ENCODE assay signal across 9 cellular contexts in the genomic region with DNA sequence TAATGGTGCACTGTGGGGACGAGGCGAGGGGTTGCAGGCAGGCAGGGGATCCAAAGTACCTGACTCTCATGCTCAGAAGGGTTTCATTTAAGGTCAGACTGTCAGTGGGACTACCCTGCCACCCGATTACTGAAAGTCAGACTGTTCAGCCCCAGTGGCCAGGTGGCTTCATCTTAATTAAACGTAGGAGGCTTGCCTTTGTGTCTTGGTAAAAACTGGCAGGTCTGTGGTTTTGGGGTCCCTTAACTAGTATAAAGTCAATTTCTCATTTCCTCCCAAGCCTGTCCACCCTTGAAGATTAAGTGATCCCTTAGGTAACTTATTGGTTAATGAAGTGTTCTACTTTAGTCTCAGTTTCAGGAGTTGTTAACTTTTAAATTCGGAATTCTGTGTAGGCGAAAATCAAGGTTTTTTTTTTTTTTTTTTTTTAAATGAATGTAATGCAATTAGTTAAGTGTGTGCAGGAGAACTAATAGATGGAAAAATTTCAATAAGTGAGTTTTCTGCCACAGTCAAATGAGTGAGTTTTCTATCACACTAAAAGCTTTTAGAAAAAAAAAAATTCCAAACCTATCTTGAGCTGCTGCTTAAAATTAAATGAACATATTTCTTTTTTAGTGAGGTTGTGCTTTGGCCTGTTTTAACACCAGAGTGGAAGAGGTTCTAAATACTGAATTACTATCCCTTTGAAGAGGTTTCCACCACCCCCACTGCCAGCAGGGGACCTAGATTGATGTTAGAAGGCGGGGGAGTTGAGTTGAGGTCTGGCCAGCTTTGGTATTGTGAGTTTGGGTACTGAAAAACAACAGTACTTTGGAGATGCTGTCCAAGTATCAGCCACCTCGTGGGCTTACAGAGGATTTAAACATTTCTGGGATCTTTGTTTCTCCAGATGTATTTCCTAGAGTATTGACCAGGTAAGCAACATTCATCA. TPM values are rescaled to one million over a fixed set of nuclear protein-coding genes. Genes with fewer than 3 reads are reported as not detected.
DNase-seq lines count a peak whose midpoint lies in the region; ATAC-seq and TF ChIP-seq lines count a peak whose summit lies in the region.
"Had no signal": no experiment of that assay in that cellular context is flagged by ENCODE, and none has a peak within 500 bp of the region (broad histone marks: within the 10 kb centered on the region; RNA-seq: fewer than 3 reads in every experiment).

No MANE protein-coding gene starts in this region.

- no TSS peak for BruUV-seq in Caco-2 (replicated peaks; lab: Mats Ljungman, UMichigan)

- ATAC-seq in GM18907 (IDR thresholded peaks at IDR 0.05; ENCODE audit: unreplicated experiment), result peak; percentile 84
- ATAC-seq in HG03521 (IDR thresholded peaks at IDR 0.05; ENCODE audit: unreplicated experiment), result peak; percentile 52
- no peak for ATAC-seq in left colon

- H3K36me3 Mint-ChIP-seq in Caco-2 (ENCODE audit: insufficient read depth, unreplicated experiment), result no peaks in the 10 kb centered on the region

- POLR2A ChIA-PET in Caco-2 (lab: Charles Lee), result no interaction called here

- H3K27ac ChIP-seq in osteoblast (ENCODE audit: low read depth, low read length), result no peak overlapping the region

- H2AFZ ChIP-seq in osteoblast (ENCODE audit: low read length), result no peak overlapping the region

- H3K27ac Mint-ChIP-seq in Caco-2 (ENCODE audit: unreplicated experiment), result no peak overlapping the region

- H3K4me1 Mint-ChIP-seq in Caco-2 (ENCODE audit: low read depth, unreplicated experiment), result peaks cover 11% of the 10 kb centered on the region

- H3K9me3 ChIP-seq in osteoblast (ENCODE audit: low read depth, low read length) (no peaks in the 10 kb centered on the region), Caco-2 (no peaks in the 10 kb centered on the region)

- H4K20me1 ChIP-seq in osteoblast (ENCODE audit: insufficient read depth, low read length), result no peaks in the 10 kb centered on the region

- DNase-seq in H7, result peak; percentile 15
- peak; percentile 46 for DNase-seq in osteoblast (ENCODE audit: insufficient read length, low spot score, missing footprints)
- DNase-seq in foreskin fibroblast, result no peak
- no peak for DNase-seq in effector CD8-positive, alpha-beta T cell (lab: John Stamatoyannopoulos, UW)
- no peak for DNase-seq in left colon
- DNase-seq in Caco-2, result no peak
- DNase-seq: NCI-H2171 had no signal

- no peaks in the 10 kb centered on the region for H3K79me2 ChIP-seq in osteoblast (ENCODE audit: insufficient read depth, low read length)

- H3K27me3 Mint-ChIP-seq in Caco-2 (ENCODE audit: insufficient read depth, unreplicated experiment), result no peaks in the 10 kb centered on the region

- TF ChIP-seq CTCF in osteoblast (IDR thresholded peaks at IDR 0.05; ENCODE audit: extremely low read depth, low read depth, low read length), result no peak
- no peak for TF ChIP-seq CTCF in foreskin fibroblast (IDR thresholded peaks at IDR 0.05; ENCODE audit: low read depth, low read length)
- TF ChIP-seq CTCF in Caco-2 (IDR thresholded peaks at IDR 0.05; ENCODE audit: insufficient read depth in 1 of 2, low read depth in 1 of 2, low read length in 1 of 2, severe bottlenecking in 1 of 2, unreplicated experiment in 1 of 2), result no peak

- no peaks in the 10 kb centered on the region for H3K9me3 Mint-ChIP-seq in Caco-2 (ENCODE audit: unreplicated experiment)

- H3K36me3 ChIP-seq in H7 (replicated peaks; ENCODE audit: control insufficient read depth, insufficient read depth, low read length) (no peaks in the 10 kb centered on the region), osteoblast (ENCODE audit: insufficient read depth, low read length) (no peaks in the 10 kb centered on the region), Caco-2 (ENCODE audit: control insufficient read depth, insufficient read depth, low read length) (no peaks in the 10 kb centered on the region)

- H3K4me3 ChIP-seq in H7 (ENCODE audit: insufficient read depth, low read depth, low read length) (no peak overlapping the region), osteoblast (ENCODE audit: insufficient read depth, low read length) (no peak overlapping the region), foreskin fibroblast (ENCODE audit: low read depth in 1 of 2, low read length in 2 of 2) (no peak overlapping the region), Caco-2 (ENCODE audit: low read depth, low read length) (no peak overlapping the region)

- intact Hi-C loops in left colon (cut with DNase I, micrococcal nuclease) (no loop called here), Caco-2 (cut with micrococcal nuclease; ENCODE audit: unreplicated experiment) (no loop called here)

- H3K27me3 ChIP-seq in H7 (ENCODE audit: control insufficient read depth, insufficient read depth, low read length), result no peaks in the 10 kb centered on the region
- no peaks in the 10 kb centered on the region for H3K27me3 ChIP-seq in osteoblast (ENCODE audit: insufficient read depth, low read length)
- H3K27me3 ChIP-seq in Caco-2 (replicated peaks; ENCODE audit: control insufficient read depth, insufficient read depth, low read length), result no peaks in the 10 kb centered on the region

- H3K4me3 Mint-ChIP-seq in Caco-2 (ENCODE audit: unreplicated experiment), result no peak overlapping the region

- H3K4me1 ChIP-seq in osteoblast (ENCODE audit: insufficient read depth, low read length) (peaks cover 13% of the 10 kb centered on the region), Caco-2 (peaks cover 8% of the 10 kb centered on the region)

- H3K4me2 ChIP-seq in osteoblast (ENCODE audit: insufficient read depth, low read length), result no peak overlapping the region

- CTCF ChIA-PET in Caco-2 (lab: Charles Lee), result no interaction called here

RNA-seq across cellular contexts. Expression of a gene that starts 15.2 kb away (rescaled TPM):
- 4.3 and 4.4 TPM in 2 replicates for total RNA-seq in H7 (2014; rRNA removed; shearing (Covaris generic))
- 16.6 and 19.7 TPM in 2 replicates for total RNA-seq in osteoblast
- total RNA-seq in left colon, result 10 to 100 TPM in 1 of 2 donors, 1 to 10 TPM in 1; 8.9 to 21.2 TPM
- total RNA-seq in Caco-2 (2022), result 8.9 and 10.4 TPM in 2 replicates

RNA-seq across cellular contexts. Expression of a gene that starts 41.2 kb away (rescaled TPM):
- 11.6 and 16.9 TPM in 2 replicates for total RNA-seq in H7 (2014; rRNA removed; shearing (Covaris generic))
- total RNA-seq in osteoblast (94.5 and 99.6 TPM in 2 replicates), left colon (10 to 100 TPM; 35.1 to 39.3 TPM), Caco-2 (2022) (22.9 and 24.4 TPM in 2 replicates)

Comparison
In these comparisons a context has a peak if more than half of its experiments do, and no peak if none do; other contexts are left out.
1. DNase-seq: peak in H7 (single experiment) and osteoblast (single experiment); none in foreskin fibroblast (0 of 2), effector CD8-positive, alpha-beta T cell (single experiment), left colon (0 of 2) and Caco-2 (0 of 2).